19 cellular contexts compared by ENCODE assay signal in the genomic region with DNA sequence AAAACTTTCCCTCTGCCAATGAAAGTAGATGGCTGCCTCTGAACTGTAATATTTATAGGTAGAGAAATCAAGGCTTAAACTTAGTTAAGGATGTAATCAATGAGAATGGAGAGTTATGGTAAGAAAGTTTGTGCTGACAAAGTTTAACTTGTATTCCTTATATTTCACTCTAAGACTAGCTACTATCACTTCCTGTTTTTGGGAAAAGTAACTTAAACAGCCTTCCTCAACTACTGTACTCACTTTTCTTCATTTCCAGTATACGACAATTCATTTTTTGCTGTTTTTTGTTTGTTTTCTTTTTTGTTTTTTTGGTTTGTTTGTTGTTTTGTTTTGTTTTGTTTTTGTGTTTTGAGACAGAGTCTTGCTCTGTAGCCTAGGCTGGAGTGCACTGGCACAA. TPM values are rescaled to one million over a fixed set of nuclear protein-coding genes. Genes with fewer than 3 reads are reported as not detected.
"Had no signal": no experiment of that assay in that cellular context is flagged by ENCODE, and none has a peak within 500 bp of the region (broad histone marks: within the 10 kb centered on the region; RNA-seq: fewer than 3 reads in every experiment).

No MANE protein-coding gene starts in this region.

- H3K4me1 ChIP-seq: ascending aorta, breast epithelium, prostate gland, transverse colon had no signal

- H3K27ac Mint-ChIP-seq: activated naive CD4-positive, alpha-beta T cell treated with anti-CD3 and anti-CD28 coated beads for 36 hours; activated naive CD8-positive, alpha-beta T cell treated with anti-CD3 and anti-CD28 coated beads, Interleukin-2, amount 50 U/mL, for 24 hours; activated T-helper 17 cell treated with anti-CD3 and anti-CD28 coated beads, Interleukin-2, amount 50 U/mL, for 72 hours; endodermal cell; nephron progenitor cell had no signal

- H3K27me3 ChIP-seq: ascending aorta, breast epithelium, dorsolateral prefrontal cortex, transverse colon had no signal

- H3K9me3 Mint-ChIP-seq: activated T-helper 17 cell treated with anti-CD3 and anti-CD28 coated beads, Interleukin-2, amount 50 U/mL, for 72 hours had no signal

- H3K4me3 Mint-ChIP-seq: activated naive CD4-positive, alpha-beta T cell treated with anti-CD3 and anti-CD28 coated beads for 36 hours; activated naive CD8-positive, alpha-beta T cell treated with anti-CD3 and anti-CD28 coated beads, Interleukin-2, amount 50 U/mL, for 24 hours; activated T-helper 17 cell treated with anti-CD3 and anti-CD28 coated beads, Interleukin-2, amount 50 U/mL, for 72 hours; endodermal cell; nephron progenitor cell had no signal

- DNase-seq: activated CD4-positive, alpha-beta T cell treated with anti-CD3 and anti-CD28 coated beads, Interleukin-2, amount 50 U/mL, for 1 hour; activated CD4-positive, CD25-positive, alpha-beta regulatory T cell; activated naive CD4-positive, alpha-beta T cell treated with anti-CD3 and anti-CD28 coated beads for 36 hours; activated naive CD8-positive, alpha-beta T cell treated with anti-CD3 and anti-CD28 coated beads, Interleukin-2, amount 50 U/mL, for 24 hours; dorsolateral prefrontal cortex; endodermal cell; head of caudate nucleus; nephron progenitor cell; right cardiac atrium; stimulated activated CD4-positive, alpha-beta T cell treated with anti-CD3 and anti-CD28 coated beads, Interleukin-4, amount 100 ng/mL, for 4 hours; stimulated activated CD8-positive, alpha-beta memory T cell treated with anti-CD3 and anti-CD28 coated beads, Interleukin-4, amount 100 ng/mL, for 48 hours; stimulated activated naive CD8-positive, alpha-beta T cell treated with anti-CD3 and anti-CD28 coated beads, Interleukin-15, Interleukin-2, amounts not matched to agents 100 U/mL and 50 U/mL, for 24 hours; transverse colon had no signal

- H3K27ac ChIP-seq: ascending aorta, breast epithelium, dorsolateral prefrontal cortex, prostate gland had no signal

- H3K27me3 Mint-ChIP-seq: activated naive CD8-positive, alpha-beta T cell treated with anti-CD3 and anti-CD28 coated beads, Interleukin-2, amount 50 U/mL, for 24 hours; activated T-helper 17 cell treated with anti-CD3 and anti-CD28 coated beads, Interleukin-2, amount 50 U/mL, for 72 hours had no signal

- H3K36me3 ChIP-seq: ascending aorta, breast epithelium, prostate gland, transverse colon had no signal

- H3K9me3 ChIP-seq: ascending aorta, prostate gland, transverse colon had no signal

- H3K4me1 Mint-ChIP-seq: activated T-helper 17 cell treated with anti-CD3 and anti-CD28 coated beads, Interleukin-2, amount 50 U/mL, for 72 hours; endodermal cell; nephron progenitor cell had no signal

- H3K4me3 ChIP-seq: ascending aorta, breast epithelium, dorsolateral prefrontal cortex, prostate gland, skin epidermis, transverse colon had no signal

- ATAC-seq: activated naive CD8-positive, alpha-beta T cell treated with anti-CD3 and anti-CD28 coated beads, Interleukin-2, amount 50 U/mL, for 24 hours; activated T-helper 17 cell treated with anti-CD3 and anti-CD28 coated beads, Interleukin-2, amount 50 U/mL, for 72 hours; right cardiac atrium; stimulated activated naive CD8-positive, alpha-beta T cell treated with anti-CD3 and anti-CD28 coated beads, Interleukin-15, Interleukin-2, amounts not matched to agents 100 U/mL and 50 U/mL, for 24 hours had no signal

RNA-seq across cellular contexts. Expression of a gene that starts 3.7 kb away (rescaled TPM):
- total RNA-seq: activated naive CD4-positive, alpha-beta T cell treated with anti-CD3 and anti-CD28 coated beads for 36 hours; endodermal cell; epithelial cell of proximal tubule had no signal
